Comparison of ENCODE assay signal across 8 cellular contexts in the genomic region with DNA sequence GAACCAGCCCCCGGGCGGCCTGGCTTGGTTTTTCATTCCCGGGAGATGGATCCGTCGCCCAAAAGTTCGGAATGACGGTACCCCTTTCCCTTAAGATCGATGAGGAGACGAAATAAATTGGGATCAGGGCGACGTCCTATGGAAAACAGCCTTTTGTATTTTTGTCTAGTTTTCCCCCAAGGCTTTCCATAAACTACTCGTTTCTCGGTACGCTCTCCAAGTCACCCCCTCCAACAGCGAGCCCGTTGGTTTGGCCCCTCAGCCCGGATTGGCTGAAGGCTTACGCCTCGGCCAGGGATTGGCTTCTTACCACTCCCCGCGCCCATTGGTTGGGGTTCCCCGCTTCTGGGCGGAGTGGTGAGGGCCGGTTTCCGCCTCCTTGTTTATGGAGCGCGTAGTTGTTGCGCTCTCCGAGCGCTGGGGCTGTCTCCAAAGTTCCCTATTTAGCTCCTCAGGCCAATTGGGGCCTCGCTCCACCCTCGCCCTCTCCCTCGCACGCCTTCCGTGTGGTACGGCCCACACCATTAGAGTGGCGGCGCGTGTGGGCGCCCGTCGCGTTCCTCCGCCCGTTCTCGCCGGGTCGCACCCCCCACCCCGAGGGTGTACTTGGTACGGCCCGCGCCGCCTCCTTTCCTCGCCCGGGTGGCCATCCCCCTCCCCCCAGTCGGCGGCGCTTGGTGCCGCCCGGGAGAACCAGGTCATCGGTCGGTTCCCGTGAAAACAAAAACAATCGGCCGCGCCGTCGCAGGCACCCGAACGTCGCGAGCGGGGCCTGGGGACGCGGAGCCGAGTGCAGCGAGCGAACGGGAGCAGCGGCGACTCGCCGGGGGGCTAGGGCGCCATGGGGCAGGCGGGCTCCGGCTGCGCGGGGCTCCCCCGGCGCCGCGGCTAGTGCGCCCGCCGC. TPM values are rescaled to one million over a fixed set of nuclear protein-coding genes. Genes with fewer than 3 reads are reported as not detected.
DNase-seq lines count a peak whose midpoint lies in the region; FAIRE-seq and TF ChIP-seq lines count a peak whose summit lies in the region.
"Not testable (repeated sequence)": the region's sequence is repeated elsewhere in the genome, so short reads cannot be mapped to it uniquely, and the experiment has no call there.

A gene with protein sequence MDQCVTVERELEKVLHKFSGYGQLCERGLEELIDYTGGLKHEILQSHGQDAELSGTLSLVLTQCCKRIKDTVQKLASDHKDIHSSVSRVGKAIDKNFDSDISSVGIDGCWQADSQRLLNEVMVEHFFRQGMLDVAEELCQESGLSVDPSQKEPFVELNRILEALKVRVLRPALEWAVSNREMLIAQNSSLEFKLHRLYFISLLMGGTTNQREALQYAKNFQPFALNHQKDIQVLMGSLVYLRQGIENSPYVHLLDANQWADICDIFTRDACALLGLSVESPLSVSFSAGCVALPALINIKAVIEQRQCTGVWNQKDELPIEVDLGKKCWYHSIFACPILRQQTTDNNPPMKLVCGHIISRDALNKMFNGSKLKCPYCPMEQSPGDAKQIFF (plus strand): TSS at position 655 of the 904 bp plus-strand sequence. CDS start 377 bp downstream, outside the sequence.

- not testable (repeated sequence) for TF ChIP-seq CTCF in fibroblast of villous mesenchyme (IDR thresholded peaks at IDR 0.05; ENCODE audit: insufficient read depth, low read depth, low read length); nephron progenitor cell (IDR thresholded peaks at IDR 0.05)

- H3K9me3 ChIP-seq in SK-N-MC (ENCODE audit: low read depth, low read length): not testable (repeated sequence)

- not testable (repeated sequence) for H3K36me3 ChIP-seq in SK-N-MC (ENCODE audit: insufficient read depth, low read length)

- not testable (repeated sequence) for H3K4me1 Mint-ChIP-seq in nephron progenitor cell

- H3K27ac Mint-ChIP-seq in nephron progenitor cell: peak within 1 kb of the TSS; percentile 22

- H3K4me3 ChIP-seq in SK-N-MC (peak within 1 kb of the TSS; percentile 80), fibroblast of villous mesenchyme (ENCODE audit: low read depth, low read length) (peak within 1 kb of the TSS; percentile 64)

- DNase-seq in ELF-1 (ENCODE audit: low read depth, low spot score) (peak; percentile 93), M059J (ENCODE audit: low read depth) (peak; percentile 81), fibroblast of villous mesenchyme (ENCODE audit: low read depth) (peak; percentile 93), nephron progenitor cell (peak; percentile 91)
- DNase-seq in H54 (ENCODE audit: insufficient read length, low spot score); SK-N-MC (ENCODE audit: low read depth, low spot score): not testable (repeated sequence)
- peak; percentile 90 for DNase-seq in activated gamma-delta T cell treated with anti-CD3 and anti-CD28 coated beads, Interleukin-2, amount 50 U/mL, for 16 hours (ENCODE audit: low read depth)
- DNase-seq in stimulated activated naive CD4-positive, alpha-beta T cell treated with Interleukin-2 at 50 U/mL for 16 hours (lab: John Stamatoyannopoulos, UW): peak; percentile 91

- peak; percentile 75 for FAIRE-seq in H54 (lab: Jason Lieb, UNC)

- peak; percentile 27 for TF ChIP-seq POLR2A in H54 (IDR thresholded peaks at IDR 0.05; ENCODE audit: low read depth, low read length)

- H3K4me3 Mint-ChIP-seq in nephron progenitor cell: peak within 1 kb of the TSS; percentile 86

- not testable (repeated sequence) for H3K36me3 Mint-ChIP-seq in nephron progenitor cell (ENCODE audit: low read depth)

- H3K9ac ChIP-seq in SK-N-MC (ENCODE audit: insufficient read length): peak within 1 kb of the TSS; percentile 62

- H3K9me3 Mint-ChIP-seq in nephron progenitor cell: not testable (repeated sequence)

- peak within 1 kb of the TSS; percentile 75 for H3K27ac ChIP-seq in SK-N-MC

- H3K27me3 Mint-ChIP-seq in nephron progenitor cell (ENCODE audit: low read depth, poor library complexity): not testable (repeated sequence)

RNA-seq across cellular contexts. Expression of the gene that starts here (rescaled TPM):
- 19.9 and 24.0 TPM in 2 replicates for total RNA-seq in M059J (2014; rRNA removed; shearing (Covaris generic))
- 15.5 and 24.6 TPM in 2 replicates for total RNA-seq in fibroblast of villous mesenchyme
